ENCODE assay signal across 8 cellular contexts in the genomic region with DNA sequence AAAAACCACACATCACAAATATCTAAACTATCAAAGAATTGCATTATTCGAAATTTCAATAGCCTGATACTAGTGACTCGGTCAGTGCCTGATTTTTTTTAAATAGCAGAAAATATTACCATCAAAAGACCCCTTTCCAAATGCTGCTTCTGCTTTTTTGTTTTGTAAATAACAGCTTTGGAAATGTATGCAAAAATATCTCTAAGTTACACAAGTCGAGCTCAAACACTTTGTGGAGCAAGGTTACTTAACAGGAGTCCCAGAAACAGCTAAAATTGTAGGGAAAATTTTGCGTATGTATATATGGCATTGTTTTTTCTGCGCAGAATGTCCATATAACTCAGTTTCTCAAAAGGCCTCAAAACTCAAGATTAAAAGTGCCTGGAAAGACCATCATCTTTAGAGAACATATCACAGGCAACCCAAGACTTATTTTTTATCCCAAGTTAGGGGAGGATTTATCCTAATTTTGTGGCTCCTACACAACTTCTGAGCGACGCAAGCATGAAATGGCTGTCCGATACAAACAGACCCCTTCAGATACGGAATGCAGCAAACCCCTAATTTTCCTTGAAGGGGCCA. TPM values are rescaled to one million over a fixed set of nuclear protein-coding genes. Genes with fewer than 3 reads are reported as not detected.
DNase-seq lines count a peak whose midpoint lies in the region; ATAC-seq, FAIRE-seq and TF ChIP-seq lines count a peak whose summit lies in the region.

No MANE protein-coding gene starts in this region.

- peak overlapping the region; percentile 90 to 99 (median 96) for H3K27ac ChIP-seq in Peyer's patch
- H3K27ac ChIP-seq in esophagus muscularis mucosa (replicated peaks in 1 of 4), result peak overlapping the region; percentile 93 to 99 (median 96)

- H3K27me3 ChIP-seq in GM06990 (replicated peaks; ENCODE audit: control insufficient read depth, insufficient read depth, low read length), result no peaks in the 10 kb centered on the region
- no peaks in the 10 kb centered on the region for H3K27me3 ChIP-seq in Peyer's patch
- no peaks in the 10 kb centered on the region for H3K27me3 ChIP-seq in esophagus muscularis mucosa

- no peak for TF ChIP-seq EP300 in esophagus muscularis mucosa (IDR thresholded peaks at IDR 0.05)

- DNase-seq in GM06990 (ENCODE audit: extremely low read depth, insufficient read length) (no peak), Peyer's patch (no peak), esophagus muscularis mucosa (ENCODE audit: extremely low spot score) (no peak), pons (ENCODE audit: low spot score) (peak; percentile 38), H54 (ENCODE audit: insufficient read length, low spot score) (no peak)

- FAIRE-seq in H54 (lab: Jason Lieb, UNC), result no peak

- TF ChIP-seq CTCF in GM06990 (IDR thresholded peaks at IDR 0.05; ENCODE audit: insufficient read depth, low read length, poor library complexity, severe bottlenecking) (no peak), Peyer's patch (IDR thresholded peaks at IDR 0.05) (no peak), esophagus muscularis mucosa (IDR thresholded peaks at IDR 0.05) (no peak)

- ATAC-seq in GM18517 (IDR thresholded peaks at IDR 0.05; ENCODE audit: unreplicated experiment) (no peak), HG03378 (IDR thresholded peaks at IDR 0.05; ENCODE audit: unreplicated experiment) (no peak), GM21360 (IDR thresholded peaks at IDR 0.05; ENCODE audit: unreplicated experiment) (no peak)

- 8% methylated on average over 9 of the region's 9 CpGs for WGBS in esophagus muscularis mucosa

- H3K4me3 ChIP-seq in GM06990 (replicated peaks; ENCODE audit: low read depth, low read length) (peak overlapping the region; percentile 90), Peyer's patch (peak overlapping the region; percentile 73 to 97 (median 88)), esophagus muscularis mucosa (peak overlapping the region; percentile 79 to 91 (median 81))

- H3K36me3 ChIP-seq in GM06990 (ENCODE audit: control insufficient read depth, insufficient read depth, low read length) (no peaks in the 10 kb centered on the region; the same call in 1 of the 2 replicates), Peyer's patch (no peaks in the 10 kb centered on the region), esophagus muscularis mucosa (no peaks in the 10 kb centered on the region)

- H3K4me1 ChIP-seq in Peyer's patch (peaks cover 0 to 13% (median 0%) of the 10 kb centered on the region in 4 donors), esophagus muscularis mucosa (peaks cover 15 to 32% (median 26%) of the 10 kb centered on the region in 4 donors)

- intact Hi-C loops in esophagus muscularis mucosa (cut with DNase I), result loop anchor here (5.0 to 10.0 kb wide), 2 partner anchors 57 to 245 kb away; a partner anchor contains a TSS

- H3K9me3 ChIP-seq in Peyer's patch (no peaks in the 10 kb centered on the region), esophagus muscularis mucosa (no peaks in the 10 kb centered on the region)

- TF ChIP-seq POLR2A in Peyer's patch (IDR thresholded peaks at IDR 0.05) (no peak), esophagus muscularis mucosa (IDR thresholded peaks at IDR 0.05; ENCODE audit: low read depth) (no peak), H54 (IDR thresholded peaks at IDR 0.05; ENCODE audit: low read depth, low read length) (no peak)

RNA-seq across cellular contexts. Expression of a gene that starts 1.4 kb away (rescaled TPM):
- total RNA-seq in Peyer's patch (10 to 100 TPM in 1 of 4 donors, 1 to 10 TPM in 3; 3.2 to 22.3 (median 7.5) TPM), esophagus muscularis mucosa (10 to 100 TPM; 12.6 to 16.2 (median 13.4) TPM)
